In genomic region chr2:15560988-15561573, GRCh38 we compare ENCODE assay signal across 1 cellular context.
TF ChIP-seq lines count a peak whose summit lies in the region.

TSS of gene NBAS (minus strand) at chr2:15561334. CDS start at chr2:15561304, 30 bp downstream.

TF ChIP-seq in HepG2, 621 proteins besides CTCF, POLR2A, EP300 and RAD21 (continued from another document and continues in another):
- TF ChIP-seq ZNF331 (CRISPR knock-in tag; IDR thresholded peaks at IDR 0.05) (peak; percentile 88), MED13 (CRISPR knock-in tag; IDR thresholded peaks at IDR 0.05) (no peak), ZNF253 (CRISPR knock-in tag; IDR thresholded peaks at IDR 0.05; ENCODE audit: borderline replicate concordance) (no peak), JUND (CRISPR knock-in tag; IDR thresholded peaks at IDR 0.05) (no peak), RXRA (CRISPR knock-in tag; IDR thresholded peaks at IDR 0.05) (peak; percentile 32; the same call in 1 of the 2 replicates), E2F2 (CRISPR knock-in tag; IDR thresholded peaks at IDR 0.05; ENCODE audit: borderline replicate concordance) (no peak), ZNF468 (CRISPR knock-in tag; IDR thresholded peaks at IDR 0.05) (no peak), CREBL2 (CRISPR knock-in tag; IDR thresholded peaks at IDR 0.05; ENCODE audit: borderline replicate concordance) (no peak), ZGPAT (CRISPR knock-in tag; IDR thresholded peaks at IDR 0.05) (peak; percentile 85), GTF2F1 (IDR thresholded peaks at IDR 0.05; ENCODE audit: low read length) (no peak), HIC2 (CRISPR knock-in tag; IDR thresholded peaks at IDR 0.05; ENCODE audit: low read depth) (no peak), ZNF543 (CRISPR knock-in tag; IDR thresholded peaks at IDR 0.05) (0 out of 2 replicates have a peak, but pooled peaks have one; percentile 63), NFYB (CRISPR knock-in tag; IDR thresholded peaks at IDR 0.05) (no peak), MED8 (CRISPR knock-in tag; IDR thresholded peaks at IDR 0.05; ENCODE audit: insufficient replicate concordance) (no peak), MEIS2 (CRISPR knock-in tag; IDR thresholded peaks at IDR 0.05) (no peak), RFX5 (IDR thresholded peaks at IDR 0.05; ENCODE audit: low read depth, low read length) (0 out of 2 replicates have a peak, but pooled peaks have one; percentile 30), NFYC (CRISPR knock-in tag; IDR thresholded peaks at IDR 0.05) (no peak), ZNF224 (CRISPR knock-in tag; IDR thresholded peaks at IDR 0.05) (peak; percentile 15; the same call in 1 of the 2 replicates), TARDBP (CRISPR knock-in tag; IDR thresholded peaks at IDR 0.05) (peak; percentile 96), ZNF652 (CRISPR knock-in tag; IDR thresholded peaks at IDR 0.05; ENCODE audit: borderline replicate concordance, low read depth) (peak; percentile 100), ZNF337 (CRISPR knock-in tag; IDR thresholded peaks at IDR 0.05; ENCODE audit: borderline replicate concordance, low read depth) (no peak), ARID5B (CRISPR knock-in tag; IDR thresholded peaks at IDR 0.05) (peak; percentile 80), EEA1 (CRISPR knock-in tag; IDR thresholded peaks at IDR 0.05; ENCODE audit: borderline replicate concordance) (no peak), ZNF766 (CRISPR knock-in tag; IDR thresholded peaks at IDR 0.05; ENCODE audit: borderline replicate concordance) (no peak), ZNF563 (CRISPR knock-in tag; IDR thresholded peaks at IDR 0.05) (0 out of 2 replicates have a peak, but pooled peaks have one; percentile 44), KLF9 (CRISPR knock-in tag; IDR thresholded peaks at IDR 0.05; ENCODE audit: low read depth) (no peak; the same call in 1 of the 2 replicates), ZNF646 (CRISPR knock-in tag; IDR thresholded peaks at IDR 0.05) (no peak), GPN1 (CRISPR knock-in tag; IDR thresholded peaks at IDR 0.05; ENCODE audit: borderline replicate concordance) (no peak), ZFP37 (CRISPR knock-in tag; IDR thresholded peaks at IDR 0.05; ENCODE audit: borderline replicate concordance) (no peak), FOXP1 (IDR thresholded peaks at IDR 0.05) (no peak), FOXP1 (CRISPR knock-in tag; IDR thresholded peaks at IDR 0.05) (peak; percentile 33; the same call in 1 of the 2 replicates), ZNF883 (CRISPR knock-in tag; IDR thresholded peaks at IDR 0.05; ENCODE audit: not compliant biosample characterization) (peak; percentile 38), NR2F6 (IDR thresholded peaks at IDR 0.05) (peak; percentile 51), NR2F6 (CRISPR knock-in tag; IDR thresholded peaks at IDR 0.05) (peak; percentile 44; the same call in 1 of the 2 replicates), KLF16 (CRISPR knock-in tag; IDR thresholded peaks at IDR 0.05) (peak in 1 of 2 experiments; percentile 89; a peak in 2 of 4 replicates), ZBTB46 (CRISPR knock-in tag; IDR thresholded peaks at IDR 0.05; ENCODE audit: borderline replicate concordance) (0 out of 2 replicates have a peak, but pooled peaks have one; percentile 52), MATR3 (CRISPR knock-in tag; IDR thresholded peaks at IDR 0.05) (no peak), ARID2 (CRISPR knock-in tag; IDR thresholded peaks at IDR 0.05; ENCODE audit: borderline replicate concordance) (peak; percentile 94), ZNF143 (CRISPR knock-in tag; IDR thresholded peaks at IDR 0.05) (no peak), ZFP62 (CRISPR knock-in tag; IDR thresholded peaks at IDR 0.05) (no peak), TEF (CRISPR knock-in tag; IDR thresholded peaks at IDR 0.05) (no peak; the same call in 1 of the 2 replicates)
